9 cellular contexts compared by ENCODE assay signal in genomic region chr15:85414495-85414894, GRCh38. TPM values are rescaled to one million over a fixed set of nuclear protein-coding genes. Genes with fewer than 3 reads are reported as not detected.
DNase-seq lines count a peak whose midpoint lies in the region; ATAC-seq, FAIRE-seq and TF ChIP-seq lines count a peak whose summit lies in the region.
"Had no signal": no experiment of that assay in that cellular context is flagged by ENCODE, and none has a peak within 500 bp of the region (broad histone marks: within the 10 kb centered on the region; RNA-seq: fewer than 3 reads in every experiment).

No MANE protein-coding gene starts in this region.

- H3K9me3 ChIP-seq in SJSA1 (replicated peaks) (no peaks in the 10 kb centered on the region), tibial nerve (no peaks in the 10 kb centered on the region)

- H3K4me3 ChIP-seq in SJSA1 (no peak overlapping the region), fibroblast of villous mesenchyme (ENCODE audit: low read depth, low read length) (no peak overlapping the region), tibial nerve (no peak overlapping the region)

- no peak for TF ChIP-seq POLR2A in tibial nerve (IDR thresholded peaks at IDR 0.05)

- H3K36me3 Mint-ChIP-seq in activated T-cell treated with anti-CD3 and anti-CD28 coated beads, Interleukin-2, amount 50 U/mL, for 24 hours (ENCODE audit: low read depth) = peaks cover 19% of the 10 kb centered on the region

- no peaks in the 10 kb centered on the region for H3K9me3 Mint-ChIP-seq in activated T-cell treated with anti-CD3 and anti-CD28 coated beads, Interleukin-2, amount 50 U/mL, for 24 hours

- H3K27ac ChIP-seq in SJSA1 (peak overlapping the region; percentile 49), tibial nerve (peak overlapping the region in 3 of 4 donors; percentile 64 to 84 (median 82))

- peak; percentile 8 for TF ChIP-seq CTCF in fibroblast of villous mesenchyme (IDR thresholded peaks at IDR 0.05; ENCODE audit: insufficient read depth, low read depth, low read length)
- peak in 3 of 5 experiments; percentile 14 to 23 (median 16) for TF ChIP-seq CTCF in tibial nerve (IDR thresholded peaks at IDR 0.05)
- no peak for TF ChIP-seq CTCF in D721Med (IDR thresholded peaks at IDR 0.05; ENCODE audit: insufficient read depth, missing control alignments)

- H3K36me3 ChIP-seq in SJSA1 (no peaks in the 10 kb centered on the region), tibial nerve (no peaks in the 10 kb centered on the region)

- no peak for DNase-seq in activated T-cell treated with anti-CD3 and anti-CD28 coated beads, Interleukin-2, amount 50 U/mL, for 24 hours
- no peak for DNase-seq in activated T-cell treated with anti-CD3 and anti-CD28 coated beads, Interleukin-2, amount 50 U/mL, for 1 hour
- DNase-seq in SJSA1 (ENCODE audit: low read depth in 1 of 2, low spot score in 2 of 2) (peak in 1 of 2 experiments; percentile 30), fibroblast of villous mesenchyme (ENCODE audit: low read depth) (peak; percentile 45), tibial nerve (ENCODE audit: low spot score in 2 of 2) (no peak), midbrain (lab: John Stamatoyannopoulos, UW) (no peak), D721Med (ENCODE audit: insufficient read length, low spot score) (no peak)
- DNase-seq: foreskin melanocyte had no signal

- no peaks in the 10 kb centered on the region for H3K27me3 Mint-ChIP-seq in activated T-cell treated with anti-CD3 and anti-CD28 coated beads, Interleukin-2, amount 50 U/mL, for 24 hours

- H3K4me1 ChIP-seq in SJSA1 (replicated peaks) (peaks cover 50% of the 10 kb centered on the region), tibial nerve (peaks cover 0 to 64% (median 17%) of the 10 kb centered on the region in 4 donors)

- peak overlapping the region; percentile 30 for H3K4me3 Mint-ChIP-seq in activated T-cell treated with anti-CD3 and anti-CD28 coated beads, Interleukin-2, amount 50 U/mL, for 24 hours

- peak overlapping the region; percentile 97 for H3K27ac Mint-ChIP-seq in activated T-cell treated with anti-CD3 and anti-CD28 coated beads, Interleukin-2, amount 50 U/mL, for 24 hours

- H3K27me3 ChIP-seq in SJSA1 (replicated peaks) (no peaks in the 10 kb centered on the region), tibial nerve (no peaks in the 10 kb centered on the region)

- TF ChIP-seq EP300 in tibial nerve (IDR thresholded peaks at IDR 0.05) = no peak

- no peak for ATAC-seq in HG03175 (IDR thresholded peaks at IDR 0.05; ENCODE audit: unreplicated experiment)

- FAIRE-seq in D721Med (lab: Jason Lieb, UNC) = no peak

- peaks cover 90% of the 10 kb centered on the region for H3K4me1 Mint-ChIP-seq in activated T-cell treated with anti-CD3 and anti-CD28 coated beads, Interleukin-2, amount 50 U/mL, for 24 hours (ENCODE audit: low read depth)

RNA-seq across cellular contexts. Expression of gene AKAP13, which starts 34.1 kb away (rescaled TPM):
- 65.4 and 79.3 TPM in 2 replicates for total RNA-seq in SJSA1 (2014; rRNA removed; shearing (Covaris generic))
- total RNA-seq in fibroblast of villous mesenchyme (116 and 164 TPM in 2 replicates), tibial nerve (100 to 1,000 TPM; 332 to 362 (median 351) TPM)
